8 cellular contexts compared by ENCODE assay signal in genomic region chr19:10292789-10293636, GRCh38. TPM values are rescaled to one million over a fixed set of nuclear protein-coding genes. Genes with fewer than 3 reads are reported as not detected.
DNase-seq lines count a peak whose midpoint lies in the region; ATAC-seq lines count a peak whose summit lies in the region.

No MANE protein-coding gene starts in this region.

- intact Hi-C loops in CD4-positive, alpha-beta memory T cell (cut with micrococcal nuclease): no loop called here

- H3K36me3 Mint-ChIP-seq in CD4-positive, alpha-beta memory T cell: no peaks in the 10 kb centered on the region
- H3K36me3 Mint-ChIP-seq in effector memory CD8-positive, alpha-beta T cell (ENCODE audit: insufficient read depth): peaks cover 28% of the 10 kb centered on the region

- H3K9me3 ChIP-seq in CD4-positive, alpha-beta memory T cell (ENCODE audit: control insufficient read depth in 1 of 2, low read length in 2 of 2): no peaks in the 10 kb centered on the region
- H3K9me3 ChIP-seq in MG63 (peaks cover 3% of the 10 kb centered on the region; the same call in 1 of the 2 replicates), neuron (ENCODE audit: low read length) (peaks cover 5% of the 10 kb centered on the region)

- peak in 1 of 5 donors; percentile 27 for DNase-seq in CD4-positive, alpha-beta memory T cell
- DNase-seq in MG63 (no peak), activated gamma-delta T cell (lab: John Stamatoyannopoulos, UW) (no peak), dedifferentiated amniotic fluid mesenchymal stem cell (ENCODE audit: extremely low spot score) (no peak)
- no peak for DNase-seq in effector memory CD8-positive, alpha-beta T cell
- no peak for DNase-seq in activated CD4-positive, CD25-positive, alpha-beta regulatory T cell (lab: John Stamatoyannopoulos, UW)

- H3K27ac ChIP-seq in CD4-positive, alpha-beta memory T cell (ENCODE audit: low read depth, low read length): no peak overlapping the region

- no peaks in the 10 kb centered on the region for H3K36me3 ChIP-seq in CD4-positive, alpha-beta memory T cell (ENCODE audit: insufficient read depth, low read length)
- H3K36me3 ChIP-seq in MG63 (no peaks in the 10 kb centered on the region), neuron (ENCODE audit: insufficient read depth, low read length) (no peaks in the 10 kb centered on the region)

- H3K9me3 Mint-ChIP-seq in CD4-positive, alpha-beta memory T cell: peaks cover 0 to 11% (median 0%) of the 10 kb centered on the region in 8 donors
- no peaks in the 10 kb centered on the region for H3K9me3 Mint-ChIP-seq in effector memory CD8-positive, alpha-beta T cell

- H3K27ac Mint-ChIP-seq in CD4-positive, alpha-beta memory T cell: peak overlapping the region in 6 of 7 donors; percentile 10 to 94 (median 69)
- H3K27ac Mint-ChIP-seq in effector memory CD8-positive, alpha-beta T cell: peak overlapping the region; percentile 53 to 60

- H3K4me1 Mint-ChIP-seq in CD4-positive, alpha-beta memory T cell: peaks cover 34 to 66% (median 51%) of the 10 kb centered on the region in 4 donors
- peaks cover 48 to 53% of the 10 kb centered on the region in 2 donors for H3K4me1 Mint-ChIP-seq in effector memory CD8-positive, alpha-beta T cell (ENCODE audit: low read depth in 2 of 2)

- peaks cover 60% of the 10 kb centered on the region for H3K27me3 ChIP-seq in CD4-positive, alpha-beta memory T cell (ENCODE audit: insufficient read depth, low read length)
- H3K27me3 ChIP-seq in MG63: peaks cover 73% of the 10 kb centered on the region
- peaks cover 49% of the 10 kb centered on the region for H3K27me3 ChIP-seq in neuron (ENCODE audit: insufficient read depth, low read length)

- H3K4me3 ChIP-seq in CD4-positive, alpha-beta memory T cell (ENCODE audit: low read length in 2 of 2): peak overlapping the region in 1 of 2 donors; percentile 58
- H3K4me3 ChIP-seq in MG63 (peak overlapping the region; percentile 32), neuron (ENCODE audit: low read length) (peak overlapping the region; percentile 50)

- no peak for ATAC-seq in effector memory CD8-positive, alpha-beta T cell (replicated peaks)
- no peak for ATAC-seq in GM18511 (IDR thresholded peaks at IDR 0.05; ENCODE audit: unreplicated experiment)

- peaks cover 41 to 46% of the 10 kb centered on the region in 2 donors for H3K27me3 Mint-ChIP-seq in CD4-positive, alpha-beta memory T cell
- H3K27me3 Mint-ChIP-seq in effector memory CD8-positive, alpha-beta T cell: peaks cover 29 to 68% of the 10 kb centered on the region in 2 donors

- POLR2A ChIA-PET in CD4-positive, alpha-beta memory T cell (lab: Charles Lee; ENCODE audit: partially characterized antibody): interaction anchor here (1.0 to 9.3 kb wide), 3 partner anchors 19 to 88 kb away, joined by 3 to 111 read pairs (median 27); partner anchors contain the start of genes ICAM1 and TYK2

- H3K4me3 Mint-ChIP-seq in CD4-positive, alpha-beta memory T cell: peak overlapping the region; percentile 39 to 89 (median 71)
- peak overlapping the region; percentile 89 to 96 for H3K4me3 Mint-ChIP-seq in effector memory CD8-positive, alpha-beta T cell

- peak overlapping the region; percentile 65 for H2AFZ ChIP-seq in neuron (ENCODE audit: low read depth, low read length)

- CTCF ChIA-PET in CD4-positive, alpha-beta memory T cell (lab: Charles Lee; ENCODE audit: partially characterized antibody): interaction anchor here (1.5 kb wide), 1 partner anchor 98 kb away, joined by 6 read pairs; no protein-coding TSS in a partner anchor

- peaks cover 75% of the 10 kb centered on the region for H3K4me1 ChIP-seq in CD4-positive, alpha-beta memory T cell (ENCODE audit: insufficient read depth, low read length)
- H3K4me1 ChIP-seq in neuron (ENCODE audit: insufficient read depth, low read length): peaks cover 36% of the 10 kb centered on the region

RNA-seq across cellular contexts. Expression of gene ICAM5, which starts 3.3 kb away (rescaled TPM):
- under 1 TPM in 1 of 2 experiments, not detected in 1; 0.36 TPM for total RNA-seq in CD4-positive, alpha-beta memory T cell
- polyA plus RNA-seq in CD4-positive, alpha-beta memory T cell: under 1 TPM in 1 of 2 donors, not detected in 1; 0.20 TPM
- total RNA-seq in MG63 (2014; rRNA removed; shearing (Covaris generic); ENCODE audit: low replicate concordance): not detected in 2 replicates

RNA-seq across cellular contexts. Expression of gene ICAM4, which starts 6.3 kb away (rescaled TPM):
- total RNA-seq in CD4-positive, alpha-beta memory T cell: 1 to 10 TPM in 1 of 2 experiments, under 1 TPM in 1; 0.70 to 1.3 TPM
- 1 to 10 TPM in 1 of 2 donors, not detected in 1; 1.5 TPM for polyA plus RNA-seq in CD4-positive, alpha-beta memory T cell
- total RNA-seq in MG63 (2014; rRNA removed; shearing (Covaris generic); ENCODE audit: low replicate concordance): not detected in 2 replicates

RNA-seq across cellular contexts. Expression of gene ZGLP1, which starts 16.6 kb away (rescaled TPM):
- 1 to 10 TPM; 7.1 to 7.7 TPM for total RNA-seq in CD4-positive, alpha-beta memory T cell
- under 1 TPM in 1 of 2 donors, not detected in 1; 0.32 TPM for polyA plus RNA-seq in CD4-positive, alpha-beta memory T cell
- 0.43 TPM in 1 of 2 replicates, not detected in the other for total RNA-seq in MG63 (2014; rRNA removed; shearing (Covaris generic); ENCODE audit: low replicate concordance)

RNA-seq across cellular contexts. Expression of gene ICAM1, which starts 22.1 kb away (rescaled TPM):
- 1 to 10 TPM; 7.5 to 8.2 TPM for total RNA-seq in CD4-positive, alpha-beta memory T cell
- polyA plus RNA-seq in CD4-positive, alpha-beta memory T cell: 1 to 10 TPM; 2.5 to 8.1 TPM
- 3.8 and 5.1 TPM in 2 replicates for total RNA-seq in MG63 (2014; rRNA removed; shearing (Covaris generic); ENCODE audit: low replicate concordance)

RNA-seq across cellular contexts. Expression of gene FDX2, which starts 22.8 kb away (rescaled TPM):
- 10 to 100 TPM; 10.7 to 11.3 TPM for total RNA-seq in CD4-positive, alpha-beta memory T cell
- 10 to 100 TPM; 10.6 to 13.6 TPM for polyA plus RNA-seq in CD4-positive, alpha-beta memory T cell
- 30.8 and 43.8 TPM in 2 replicates for total RNA-seq in MG63 (2014; rRNA removed; shearing (Covaris generic); ENCODE audit: low replicate concordance)
